Comparison of ENCODE assay signal across 25 cellular contexts in the genomic region with DNA sequence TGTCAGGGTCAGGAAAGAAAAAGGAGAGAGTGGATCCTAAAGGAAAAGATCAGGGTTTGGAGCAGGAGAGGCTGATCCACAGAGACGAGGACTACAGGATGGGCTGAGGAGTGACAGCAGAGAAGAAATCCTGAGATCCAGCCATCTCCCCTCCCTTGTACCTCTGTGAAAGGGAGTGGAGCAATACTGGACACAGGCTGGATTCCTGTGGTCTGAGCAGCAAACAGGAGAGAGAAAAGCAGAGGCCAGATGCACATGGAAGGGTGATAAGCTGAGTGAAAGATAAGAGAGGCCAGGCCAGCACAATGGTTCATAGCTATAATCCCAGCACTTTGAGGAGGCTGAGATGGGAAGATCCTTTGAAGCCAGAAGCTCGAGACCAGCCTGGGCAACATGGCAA.
A peak's percentile ranks its signal among the peaks of the same experiment; 100 is the strongest.
DNase-seq lines count a peak whose midpoint lies in the region; ATAC-seq, FAIRE-seq and TF ChIP-seq lines count a peak whose summit lies in the region.
"Had no signal": no experiment of that assay in that cellular context is flagged by ENCODE, and none has a peak within 500 bp of the region (broad histone marks: within the 10 kb centered on the region; RNA-seq: fewer than 3 reads in every experiment).

No MANE protein-coding gene starts in this region.

- H4K91ac ChIP-seq in H1 (replicated peaks; ENCODE audit: insufficient read length, low read length): no peak overlapping the region

- H3K4me2 ChIP-seq in H1 (ENCODE audit: insufficient read depth in 1 of 2, low read depth in 2 of 2, low read length in 2 of 2): no peak overlapping the region
- H3K4me2 ChIP-seq: A549; BLaER1 treated with 17β-estradiol and CSF1 and Interleukin-3, amounts not matched to agents 10 nM and 100 nM had no signal

- H3K79me2 ChIP-seq in H1 (ENCODE audit: control insufficient read depth in 1 of 2, insufficient read depth in 2 of 2, low read length in 2 of 2): no peaks in the 10 kb centered on the region

- POLR2A ChIA-PET in H1 (lab: Charles Lee; ENCODE audit: partially characterized antibody): interaction anchor here (0.9 kb wide), 1 partner anchor 14 kb away, joined by 3 read pairs; no protein-coding TSS in a partner anchor

- H3K23me2 ChIP-seq in H1 (ENCODE audit: low read depth, low read length): no peaks in the 10 kb centered on the region

- H3K23ac ChIP-seq in H1 (ENCODE audit: insufficient read length): no peak overlapping the region

- TF ChIP-seq EP300 in H1 (IDR thresholded peaks at IDR 0.05; ENCODE audit: borderline replicate concordance in 1 of 2, low read depth in 2 of 2, low read length in 2 of 2): no peak

- no peak overlapping the region for H3K14ac ChIP-seq in H1 (ENCODE audit: insufficient read length)

- H3K79me1 ChIP-seq in H1 (ENCODE audit: low read depth, low read length): no peaks in the 10 kb centered on the region

- peak overlapping the region; percentile 72 for H3K27ac Mint-ChIP-seq in mesothelial cell of epicardium
- H3K27ac Mint-ChIP-seq: CD14-positive monocyte; CD4-positive, alpha-beta T cell; CD8-positive, alpha-beta memory T cell had no signal

- H3K4me3 Mint-ChIP-seq in mesothelial cell of epicardium: no peak overlapping the region
- H3K4me3 Mint-ChIP-seq: CD14-positive monocyte; CD4-positive, alpha-beta T cell; CD8-positive, alpha-beta memory T cell had no signal

- ATAC-seq in sciatic nerve: peak; percentile 88
- ATAC-seq: A549 had no signal

- H3K18ac ChIP-seq in H1 (ENCODE audit: extremely low read depth, low read length): no peak overlapping the region

- H2AFZ ChIP-seq in H1 (ENCODE audit: low read length): no peak overlapping the region

- no peak for DNase-seq in H1 (ENCODE audit: low read depth in 1 of 2, low spot score in 2 of 2)
- peak; percentile 82 for DNase-seq in islet precursor cell
- DNase-seq in mesothelial cell of epicardium (ENCODE audit: low spot score in 2 of 2, unreplicated experiment in 2 of 2): no peak
- DNase-seq in sciatic nerve (ENCODE audit: low spot score): no peak
- DNase-seq in NCI-H1694 treated with DMSO at 0.1 percent for 48 hours (lab: John Stamatoyannopoulos, UW): no peak
- DNase-seq in DMS53 (lab: John Stamatoyannopoulos, UW): no peak
- DNase-seq in ureter (ENCODE audit: low spot score): no peak
- DNase-seq in Peyer's patch: no peak
- DNase-seq: 8988T; ACHN; AML-193; BE2C; CD4-positive, alpha-beta T cell; CD8-positive, alpha-beta memory T cell; DMS 273 treated with DMSO at 0.1 percent for 48 hours; DMS79 treated with DMSO at 0.1 percent for 48 hours; GOT3; H7; HCEC 1CT had no signal

- FAIRE-seq in H1 (lab: Jason Lieb, UNC): no peak
- FAIRE-seq: A549, D721Med, G401.6, GM12892 had no signal

- no peak overlapping the region for H2AK5ac ChIP-seq in H1 (ENCODE audit: low read depth, low read length)

- no peak overlapping the region for H3K9ac ChIP-seq in H1 (replicated peaks in 1 of 4; ENCODE audit: extremely low read depth in 1 of 4, low read depth in 3 of 4, low read length in 3 of 4)
- H3K9ac ChIP-seq: BLaER1 treated with 17β-estradiol and CSF1 and Interleukin-3, amounts not matched to agents 10 nM and 100 nM had no signal

- no peak overlapping the region for H4K8ac ChIP-seq in H1 (ENCODE audit: extremely low read depth, insufficient read depth, low read length)

- no peaks in the 10 kb centered on the region for H3K36me3 Mint-ChIP-seq in mesothelial cell of epicardium
- H3K36me3 Mint-ChIP-seq: CD14-positive monocyte had no signal

- no peak overlapping the region for H2BK120ac ChIP-seq in H1 (replicated peaks; ENCODE audit: low read depth, low read length)

- no peak overlapping the region for H3K56ac ChIP-seq in H1 (replicated peaks; ENCODE audit: insufficient read length, low read depth, low read length)

- no peak overlapping the region for H2BK12ac ChIP-seq in H1 (ENCODE audit: low read depth, low read length)

- no peak overlapping the region for H3K27ac ChIP-seq in H1 (ENCODE audit: low read depth, low read length)
- H3K27ac ChIP-seq in Peyer's patch: no peak overlapping the region
- H3K27ac ChIP-seq: A549; BLaER1 treated with 17β-estradiol and CSF1 and Interleukin-3, amounts not matched to agents 10 nM and 100 nM had no signal

- no peaks in the 10 kb centered on the region for H3K27me3 ChIP-seq in H1 (replicated peaks in 1 of 4; ENCODE audit: control insufficient read depth in 3 of 4, extremely low read depth in 1 of 4, insufficient read depth in 3 of 4, low read length in 3 of 4)
- H3K27me3 ChIP-seq in Peyer's patch: no peaks in the 10 kb centered on the region
- H3K27me3 ChIP-seq: BE2C; BLaER1 treated with 17β-estradiol and CSF1 and Interleukin-3, amounts not matched to agents 10 nM and 100 nM had no signal

- peak overlapping the region; percentile 57 for H3K4ac ChIP-seq in H1 (replicated peaks; ENCODE audit: insufficient read length, low read depth, low read length)

- H3K9me3 ChIP-seq in H1 (ENCODE audit: insufficient read depth in 2 of 2, low read depth in 1 of 2, low read length in 1 of 2) (no peaks in the 10 kb centered on the region), Peyer's patch (no peaks in the 10 kb centered on the region)
- H3K9me3 ChIP-seq: BE2C had no signal

- TF ChIP-seq POLR2A in H1 (IDR thresholded peaks at IDR 0.05; ENCODE audit: control extremely low read depth in 1 of 2, low read depth in 2 of 2, low read length in 2 of 2): no peak
- no peak for TF ChIP-seq POLR2A in Peyer's patch (IDR thresholded peaks at IDR 0.05)

- H4K5ac ChIP-seq in H1 (ENCODE audit: insufficient read length, low read depth, low read length): no peak overlapping the region

- H3K36me3 ChIP-seq in H1 (ENCODE audit: control insufficient read depth in 2 of 4, insufficient read depth in 4 of 4, low read length in 3 of 4) (no peaks in the 10 kb centered on the region), Peyer's patch (no peaks in the 10 kb centered on the region)
- H3K36me3 ChIP-seq: BE2C; BLaER1 treated with 17β-estradiol and CSF1 and Interleukin-3, amounts not matched to agents 10 nM and 100 nM had no signal

- CTCF ChIA-PET in H1 (lab: Charles Lee; ENCODE audit: partially characterized antibody): interaction anchor here (0.8 kb wide), 1 partner anchor 439 kb away, joined by 3 read pairs; no protein-coding TSS in a partner anchor

- no peaks in the 10 kb centered on the region for H4K20me1 ChIP-seq in H1 (replicated peaks in 1 of 2; ENCODE audit: control insufficient read depth in 1 of 2, insufficient read depth in 2 of 2, low read length in 2 of 2)
- H4K20me1 ChIP-seq: BLaER1 treated with 17β-estradiol and CSF1 and Interleukin-3, amounts not matched to agents 10 nM and 100 nM had no signal

- no peaks in the 10 kb centered on the region for H3K27me3 Mint-ChIP-seq in mesothelial cell of epicardium (ENCODE audit: low read depth)
- H3K27me3 Mint-ChIP-seq: CD4-positive, alpha-beta T cell; CD8-positive, alpha-beta memory T cell had no signal

- H3K9me3 Mint-ChIP-seq in mesothelial cell of epicardium: peaks cover 9% of the 10 kb centered on the region
- H3K9me3 Mint-ChIP-seq: CD4-positive, alpha-beta T cell had no signal

- no peak overlapping the region for H3K4me3 ChIP-seq in H1 (ENCODE audit: extremely low read depth in 1 of 4, insufficient read depth in 2 of 4, low read depth in 3 of 4, low read length in 4 of 4)
- H3K4me3 ChIP-seq in Peyer's patch: no peak overlapping the region
- H3K4me3 ChIP-seq: A549; BLaER1 treated with 17β-estradiol and CSF1 and Interleukin-3, amounts not matched to agents 10 nM and 100 nM had no signal

- 90% methylated on average over 2 of the region's 2 CpGs; no CpG with 5 or more reads in 1 of the 2 experiments for WGBS in H1 (ENCODE audit: extremely low coverage in 1 of 2, insufficient coverage in 1 of 2, insufficient read length in 1 of 2, insufficient replicate concordance in 2 of 2, low coverage in 1 of 2, low lambda C conversion rate in 2 of 2, missing lambda C conversion rate in 1 of 2), 2 experiments

- no peak for TF ChIP-seq RAD21 in H1 (IDR thresholded peaks at IDR 0.05 in 1 of 2, conservative IDR thresholded peaks at IDR 0.05 in 1 of 2; ENCODE audit: low read depth in 2 of 2, low read length in 2 of 2)

- intact Hi-C loops in sciatic nerve (cut with DNase I): no loop called here

- no peak for TF ChIP-seq CTCF in H1 (IDR thresholded peaks at IDR 0.05; ENCODE audit: control extremely low read depth in 1 of 3, insufficient read depth in 1 of 3, low read depth in 1 of 3, low read length in 3 of 3)
- TF ChIP-seq CTCF in mesothelial cell of epicardium (IDR thresholded peaks at IDR 0.05; ENCODE audit: unreplicated experiment): no peak
- TF ChIP-seq CTCF in Peyer's patch (IDR thresholded peaks at IDR 0.05): no peak

- H2BK20ac ChIP-seq in H1 (ENCODE audit: low read length): no peak overlapping the region

- no peak overlapping the region for H2BK15ac ChIP-seq in H1 (ENCODE audit: low read length)

- H2BK5ac ChIP-seq in H1 (ENCODE audit: low read depth, low read length): no peak overlapping the region

- H3K4me1 Mint-ChIP-seq in mesothelial cell of epicardium: peaks cover 28% of the 10 kb centered on the region
- H3K4me1 Mint-ChIP-seq: CD14-positive monocyte; CD8-positive, alpha-beta memory T cell had no signal

- H3K4me1 ChIP-seq in H1 (replicated peaks in 1 of 4; ENCODE audit: control insufficient read depth in 3 of 4, insufficient read depth in 4 of 4, low read length in 3 of 4) (peaks cover 0 to 7% (median 2%) of the 10 kb centered on the region in 4 experiments; a peak in 4 of 7 replicates), Peyer's patch (no peaks in the 10 kb centered on the region)
- H3K4me1 ChIP-seq: A549, BE2C had no signal

TF ChIP-seq in H1, 55 proteins besides CTCF, POLR2A, EP300 and RAD21:
- TF ChIP-seq RBBP5 (IDR thresholded peaks at IDR 0.05; ENCODE audit: borderline replicate concordance, low read depth, low read length) (no peak), SIRT6 (IDR thresholded peaks at IDR 0.05; ENCODE audit: low read length) (no peak), CTBP2 (IDR thresholded peaks at IDR 0.05; ENCODE audit: borderline replicate concordance, insufficient read depth, insufficient read length, low read length) (no peak), E2F6 (IDR thresholded peaks at IDR 0.05) (no peak), SP1 (IDR thresholded peaks at IDR 0.05; ENCODE audit: low read depth, low read length) (no peak), TAF7 (optimal IDR thresholded peaks at IDR 0.05; ENCODE audit: borderline replicate concordance, low read depth, low read length) (no peak), CHD2 (IDR thresholded peaks at IDR 0.05; ENCODE audit: low read length) (no peak)
TF ChIP-seq in H1: peak in this region for 0.
